In the genomic region with DNA sequence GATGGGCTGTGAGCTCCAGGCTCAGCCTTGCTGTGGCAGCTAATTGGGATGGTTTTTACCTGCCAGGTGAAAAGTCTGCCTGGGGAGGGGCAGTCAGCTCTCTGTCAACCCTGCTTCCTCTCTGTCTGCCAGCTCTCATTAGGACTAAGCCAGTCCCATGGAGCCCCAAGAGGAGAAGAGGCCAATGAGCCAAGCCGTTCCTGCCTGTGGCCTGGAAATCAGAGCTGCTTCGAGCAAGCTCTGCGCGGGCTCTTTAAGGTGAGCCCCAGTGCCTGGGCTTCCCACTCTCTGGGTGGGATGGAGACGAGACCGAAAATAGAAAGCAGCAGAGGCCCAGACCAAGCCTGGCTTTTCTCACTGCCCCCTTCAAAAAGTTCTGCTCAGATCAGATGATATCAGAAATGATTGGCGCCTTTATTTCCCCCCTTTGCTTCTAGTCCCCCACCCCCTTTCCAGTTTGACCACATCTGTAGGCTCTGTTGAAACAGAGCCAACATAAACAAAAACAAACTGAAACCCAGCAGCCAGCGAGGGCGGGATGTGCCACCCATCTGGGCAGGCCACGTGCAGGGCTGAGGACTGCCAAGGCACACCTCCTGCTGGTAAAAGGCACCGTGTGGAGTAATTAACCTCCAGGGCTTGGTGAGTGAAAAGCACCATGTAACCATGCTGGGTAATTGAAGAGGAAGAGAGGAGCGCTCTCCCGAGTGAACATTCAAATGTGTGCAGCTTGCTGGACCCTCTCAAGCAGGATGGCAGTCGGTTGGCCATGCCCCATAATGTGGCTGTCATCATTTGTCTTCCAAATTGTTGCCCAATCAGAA, we compare ENCODE assay signal across 1 cellular context.
A peak's percentile ranks its signal among the peaks of the same experiment; 100 is the strongest.
TF ChIP-seq lines count a peak whose summit lies in the region.

No MANE protein-coding gene starts in this region.

TF ChIP-seq in HEK293, 187 proteins besides CTCF, POLR2A, EP300 and RAD21 (continued from another document and continues in another):
- peak; percentile 83 for TF ChIP-seq PRDM10 (tag by site-specific recombination; IDR thresholded peaks at IDR 0.05)
- no peak for TF ChIP-seq YY2 (tag by site-specific recombination; IDR thresholded peaks at IDR 0.05)
- peak; percentile 74 for TF ChIP-seq ZNF335 (tag by site-specific recombination; conservative IDR thresholded peaks at IDR 0.05)
- peak; percentile 69 for TF ChIP-seq EGR2 (tag by site-specific recombination; IDR thresholded peaks at IDR 0.05; ENCODE audit: low read depth)
- peak; percentile 44; the same call in 1 of the 2 replicates for TF ChIP-seq ZNF629 (tag by site-specific recombination; IDR thresholded peaks at IDR 0.05)
- TF ChIP-seq, protein P1, sequence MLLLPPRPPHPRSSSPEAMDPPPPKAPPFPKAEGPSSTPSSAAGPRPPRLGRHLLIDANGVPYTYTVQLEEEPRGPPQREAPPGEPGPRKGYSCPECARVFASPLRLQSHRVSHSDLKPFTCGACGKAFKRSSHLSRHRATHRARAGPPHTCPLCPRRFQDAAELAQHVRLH (tag by site-specific recombination; IDR thresholded peaks at IDR 0.05): peak; percentile 29; the same call in 1 of the 2 replicates
- no peak for TF ChIP-seq TCF7L2 (IDR thresholded peaks at IDR 0.05; ENCODE audit: borderline replicate concordance, low read depth, low read length)
- peak; percentile 31; the same call in 1 of the 2 replicates for TF ChIP-seq KLF17 (tag by site-specific recombination; IDR thresholded peaks at IDR 0.05)
- peak; percentile 61 for TF ChIP-seq ZNF341 (tag by site-specific recombination; IDR thresholded peaks at IDR 0.05; ENCODE audit: low read depth)
- peak; percentile 76 for TF ChIP-seq KLF1 (tag by site-specific recombination; IDR thresholded peaks at IDR 0.05)
- TF ChIP-seq ZFHX2 (tag by site-specific recombination; conservative IDR thresholded peaks at IDR 0.05): peak; percentile 85
- peak; percentile 83 for TF ChIP-seq ZNF398 (tag by site-specific recombination; IDR thresholded peaks at IDR 0.05)
- no peak for TF ChIP-seq ZNF174 (tag by site-specific recombination; IDR thresholded peaks at IDR 0.05)
- TF ChIP-seq, protein P2, sequence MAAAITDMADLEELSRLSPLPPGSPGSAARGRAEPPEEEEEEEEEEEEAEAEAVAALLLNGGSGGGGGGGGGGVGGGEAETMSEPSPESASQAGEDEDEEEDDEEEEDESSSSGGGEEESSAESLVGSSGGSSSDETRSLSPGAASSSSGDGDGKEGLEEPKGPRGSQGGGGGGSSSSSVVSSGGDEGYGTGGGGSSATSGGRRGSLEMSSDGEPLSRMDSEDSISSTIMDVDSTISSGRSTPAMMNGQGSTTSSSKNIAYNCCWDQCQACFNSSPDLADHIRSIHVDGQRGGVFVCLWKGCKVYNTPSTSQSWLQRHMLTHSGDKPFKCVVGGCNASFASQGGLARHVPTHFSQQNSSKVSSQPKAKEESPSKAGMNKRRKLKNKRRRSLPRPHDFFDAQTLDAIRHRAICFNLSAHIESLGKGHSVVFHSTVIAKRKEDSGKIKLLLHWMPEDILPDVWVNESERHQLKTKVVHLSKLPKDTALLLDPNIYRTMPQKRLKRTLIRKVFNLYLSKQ (tag by site-specific recombination; IDR thresholded peaks at IDR 0.05; ENCODE audit: borderline replicate concordance): no peak
- TF ChIP-seq ZSCAN30 (tag by site-specific recombination; IDR thresholded peaks at IDR 0.05): peak; percentile 91
- TF ChIP-seq FEZF1 (tag by site-specific recombination; IDR thresholded peaks at IDR 0.05): peak; percentile 93
- peak; percentile 28; the same call in 1 of the 2 replicates for TF ChIP-seq ZNF518A (tag by site-specific recombination; conservative IDR thresholded peaks at IDR 0.05; ENCODE audit: low read depth)
- TF ChIP-seq ZBTB48 (tag by site-specific recombination; IDR thresholded peaks at IDR 0.05): 0 out of 2 replicates have a peak, but pooled peaks have one; percentile 46
- no peak for TF ChIP-seq IKZF3 (tag by site-specific recombination; IDR thresholded peaks at IDR 0.05)
- peak; percentile 88 for TF ChIP-seq GLIS1 (tag by site-specific recombination; IDR thresholded peaks at IDR 0.05)
- peak; percentile 75 for TF ChIP-seq ZNF692 (tag by site-specific recombination; IDR thresholded peaks at IDR 0.05)
- TF ChIP-seq ZEB2 (tag by site-specific recombination; IDR thresholded peaks at IDR 0.05): peak; percentile 33; the same call in 1 of the 2 replicates
- 0 out of 2 replicates have a peak, but pooled peaks have one; percentile 52 for TF ChIP-seq ZNF24 (tag by site-specific recombination; IDR thresholded peaks at IDR 0.05)
- TF ChIP-seq ZXDB (tag by site-specific recombination; IDR thresholded peaks at IDR 0.05): peak; percentile 54
- no peak for TF ChIP-seq ZNF426 (tag by site-specific recombination; IDR thresholded peaks at IDR 0.05)
- TF ChIP-seq ZNF366 (tag by site-specific recombination; conservative IDR thresholded peaks at IDR 0.05): peak; percentile 58
- 0 out of 2 replicates have a peak, but pooled peaks have one; percentile 12 for TF ChIP-seq YY1 (tag by site-specific recombination; IDR thresholded peaks at IDR 0.05)
- TF ChIP-seq GLIS2 (tag by site-specific recombination; IDR thresholded peaks at IDR 0.05): peak; percentile 79
- TF ChIP-seq INSM2 (tag by site-specific recombination; IDR thresholded peaks at IDR 0.05): 0 out of 2 replicates have a peak, but pooled peaks have one; percentile 36
- TF ChIP-seq ZNF843 (tag by site-specific recombination; IDR thresholded peaks at IDR 0.05): peak; percentile 59; the same call in 1 of the 2 replicates
- TF ChIP-seq ZNF561 (tag by site-specific recombination; IDR thresholded peaks at IDR 0.05; ENCODE audit: borderline replicate concordance): 0 out of 2 replicates have a peak, but pooled peaks have one; percentile 39
- TF ChIP-seq, protein P3, sequence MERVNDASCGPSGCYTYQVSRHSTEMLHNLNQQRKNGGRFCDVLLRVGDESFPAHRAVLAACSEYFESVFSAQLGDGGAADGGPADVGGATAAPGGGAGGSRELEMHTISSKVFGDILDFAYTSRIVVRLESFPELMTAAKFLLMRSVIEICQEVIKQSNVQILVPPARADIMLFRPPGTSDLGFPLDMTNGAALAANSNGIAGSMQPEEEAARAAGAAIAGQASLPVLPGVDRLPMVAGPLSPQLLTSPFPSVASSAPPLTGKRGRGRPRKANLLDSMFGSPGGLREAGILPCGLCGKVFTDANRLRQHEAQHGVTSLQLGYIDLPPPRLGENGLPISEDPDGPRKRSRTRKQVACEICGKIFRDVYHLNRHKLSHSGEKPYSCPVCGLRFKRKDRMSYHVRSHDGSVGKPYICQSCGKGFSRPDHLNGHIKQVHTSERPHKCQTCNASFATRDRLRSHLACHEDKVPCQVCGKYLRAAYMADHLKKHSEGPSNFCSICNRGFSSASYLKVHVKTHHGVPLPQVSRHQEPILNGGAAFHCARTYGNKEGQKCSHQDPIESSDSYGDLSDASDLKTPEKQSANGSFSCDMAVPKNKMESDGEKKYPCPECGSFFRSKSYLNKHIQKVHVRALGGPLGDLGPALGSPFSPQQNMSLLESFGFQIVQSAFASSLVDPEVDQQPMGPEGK (tag by site-specific recombination; IDR thresholded peaks at IDR 0.05): peak; percentile 64
- TF ChIP-seq KLF16 (tag by site-specific recombination; IDR thresholded peaks at IDR 0.05): peak; percentile 53; the same call in 1 of the 2 replicates
- no peak for TF ChIP-seq ZNF677 (tag by site-specific recombination; IDR thresholded peaks at IDR 0.05)
- peak; percentile 71; the same call in 1 of the 2 replicates for TF ChIP-seq ZNF501 (tag by site-specific recombination; IDR thresholded peaks at IDR 0.05)
